In genomic region chrX:130975947-130976346, GRCh38 we compare ENCODE assay signal across 7 cellular contexts.
DNase-seq lines count a peak whose midpoint lies in the region; ATAC-seq and TF ChIP-seq lines count a peak whose summit lies in the region.

No MANE protein-coding gene starts in this region.

- no peak overlapping the region for H3K27ac ChIP-seq in dorsolateral prefrontal cortex

- H3K4me3 ChIP-seq in dorsolateral prefrontal cortex = no peak overlapping the region

- no peak overlapping the region for H3K4me3 Mint-ChIP-seq in natural killer cell

- no peaks in the 10 kb centered on the region for H3K4me1 Mint-ChIP-seq in natural killer cell

- ATAC-seq in GM19438 (IDR thresholded peaks at IDR 0.05; ENCODE audit: low read depth, unreplicated experiment) = peak; percentile 74
- peak in 2 of 3 donors; percentile 59 to 79 for ATAC-seq in natural killer cell

- H3K27ac Mint-ChIP-seq in natural killer cell = no peak overlapping the region

- H3K9me3 Mint-ChIP-seq in natural killer cell = no peaks in the 10 kb centered on the region

- H3K27me3 ChIP-seq in dorsolateral prefrontal cortex = peaks cover 0 to 82% (median 21%) of the 10 kb centered on the region in 45 donors

- intact Hi-C loops in dorsolateral prefrontal cortex (cut with DNase I) = loop anchor here (2.0 to 5.0 kb wide), 2 partner anchors 656 to 657 kb away; no protein-coding TSS in a partner anchor
- intact Hi-C loops in natural killer cell (cut with micrococcal nuclease) = loop anchor here (5.0 kb wide), 1 partner anchor 826 kb away; no protein-coding TSS in a partner anchor

- TF ChIP-seq CTCF in dorsolateral prefrontal cortex (IDR thresholded peaks at IDR 0.05 in 54 of 56, conservative IDR thresholded peaks at IDR 0.05 in 2 of 56; ENCODE audit: low read depth in 1 of 56, partially characterized antibody in 56 of 56) (peak; percentile 36 to 76 (median 62)), natural killer cell (IDR thresholded peaks at IDR 0.05) (peak; percentile 33)

- peak; percentile 41 for DNase-seq in EH (ENCODE audit: low read depth)
- DNase-seq in KBM-7 = peak; percentile 45
- peak; percentile 20 to 25 for DNase-seq in SHP77 (lab: John Stamatoyannopoulos, UW)
- DNase-seq in dorsolateral prefrontal cortex = peak in 1 of 10 donors; percentile 35
- DNase-seq in natural killer cell = no peak
- no peak for DNase-seq in effector CD8-positive, alpha-beta T cell (lab: John Stamatoyannopoulos, UW)

- in situ Hi-C loops in KBM-7 (cut with MboI; ENCODE audit: low pct_unique_long_range_greater_than_20kb, low sequenced_read_pairs) = loop anchor here (25.0 kb wide), 1 partner anchor 661 kb away; no protein-coding TSS in a partner anchor

- no peaks in the 10 kb centered on the region for H3K36me3 Mint-ChIP-seq in natural killer cell

- H3K27me3 Mint-ChIP-seq in natural killer cell (ENCODE audit: low read depth in 2 of 2) = peaks cover 5 to 37% of the 10 kb centered on the region in 2 donors

Comparison
In these comparisons a context has a peak if more than half of its experiments do, and no peak if none do; other contexts are left out.
1. DNase-seq: peak in EH (single experiment), KBM-7 (single experiment) and SHP77 (2 of 2); none in natural killer cell (single experiment) and effector CD8-positive, alpha-beta T cell (single experiment).